ENCODE assay signal across 2 cellular contexts in the genomic region with DNA sequence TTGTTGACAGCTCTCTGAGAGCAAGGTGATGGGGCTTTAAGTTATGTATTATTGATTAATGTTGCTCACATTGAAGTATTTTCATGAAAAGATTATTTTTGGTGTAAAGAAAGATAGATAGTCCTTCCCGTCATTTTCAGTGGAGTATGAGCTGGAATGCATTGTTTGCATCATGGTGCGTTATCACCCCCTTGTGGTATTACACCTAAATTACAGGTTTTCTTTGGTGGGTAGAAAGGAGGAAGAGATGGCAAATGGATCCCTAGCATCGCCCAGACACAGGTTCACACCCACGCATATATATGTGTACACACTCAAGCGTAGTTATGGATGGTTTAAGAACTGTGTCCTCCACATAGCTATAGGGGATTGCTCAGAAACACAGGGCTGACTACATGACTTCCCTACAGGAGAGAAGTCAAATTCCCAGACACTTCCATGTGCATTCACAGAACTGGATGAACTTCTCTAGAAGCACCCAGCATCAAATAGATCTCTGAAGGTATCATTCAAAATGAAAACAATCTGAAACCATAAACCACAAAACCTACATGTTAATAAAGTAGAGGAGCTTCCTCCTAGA.
TF ChIP-seq lines count a peak whose summit lies in the region.

No MANE protein-coding gene starts in this region.

TF ChIP-seq in GM12878, 131 proteins besides CTCF, POLR2A, EP300 and RAD21:
- TF ChIP-seq NR2C2 (IDR thresholded peaks at IDR 0.05; ENCODE audit: borderline replicate concordance, control insufficient read depth, insufficient read length, low read depth) = no peak
- no peak for TF ChIP-seq NFIC (IDR thresholded peaks at IDR 0.05; ENCODE audit: low read depth, low read length)
TF ChIP-seq in GM12878: peak in this region for 0.

TF ChIP-seq in HepG2, 621 proteins besides CTCF, POLR2A, EP300 and RAD21 (continues in another document):
- TF ChIP-seq XBP1 (CRISPR knock-in tag; IDR thresholded peaks at IDR 0.05) (no peak), SRSF4 (IDR thresholded peaks at IDR 0.05; ENCODE audit: low read depth, low read length, poor library complexity, severe bottlenecking) (no peak), ZNF781 (CRISPR knock-in tag; IDR thresholded peaks at IDR 0.05; ENCODE audit: borderline replicate concordance, not compliant biosample characterization) (no peak), KLF11 (CRISPR knock-in tag; IDR thresholded peaks at IDR 0.05) (no peak), ZNF850 (CRISPR knock-in tag; conservative IDR thresholded peaks at IDR 0.05) (no peak), CHD4 (IDR thresholded peaks at IDR 0.05; ENCODE audit: borderline replicate concordance, low read length) (0 out of 2 replicates have a peak, but pooled peaks have one; percentile 34), ZNF484 (CRISPR knock-in tag; IDR thresholded peaks at IDR 0.05; ENCODE audit: borderline replicate concordance, low read depth) (no peak), ZNF878 (CRISPR knock-in tag; IDR thresholded peaks at IDR 0.05) (no peak), SP5 (CRISPR knock-in tag; IDR thresholded peaks at IDR 0.05; ENCODE audit: borderline replicate concordance, low read depth) (0 out of 2 replicates have a peak, but pooled peaks have one; percentile 4), KMT2A (CRISPR knock-in tag; IDR thresholded peaks at IDR 0.05) (no peak), MLLT10 (CRISPR knock-in tag; IDR thresholded peaks at IDR 0.05) (no peak), ZFYVE20 (CRISPR knock-in tag; IDR thresholded peaks at IDR 0.05; ENCODE audit: borderline replicate concordance, low read depth) (no peak), CEBPG (CRISPR knock-in tag; IDR thresholded peaks at IDR 0.05) (peak; percentile 9; the same call in 1 of the 2 replicates), ZNF678 (CRISPR knock-in tag; IDR thresholded peaks at IDR 0.05) (no peak), CHCHD3 (CRISPR knock-in tag; IDR thresholded peaks at IDR 0.05) (no peak), NFYB (CRISPR knock-in tag; IDR thresholded peaks at IDR 0.05) (no peak), MXI1 (IDR thresholded peaks at IDR 0.05; ENCODE audit: borderline replicate concordance, low read depth, low read length) (no peak), ZNF7 (CRISPR knock-in tag; IDR thresholded peaks at IDR 0.05) (peak; percentile 82), ZNF775 (CRISPR knock-in tag; IDR thresholded peaks at IDR 0.05; ENCODE audit: borderline replicate concordance) (no peak), ZSCAN9 (CRISPR knock-in tag; IDR thresholded peaks at IDR 0.05; ENCODE audit: borderline replicate concordance) (no peak), POGZ (CRISPR knock-in tag; IDR thresholded peaks at IDR 0.05) (no peak), TEAD2 (CRISPR knock-in tag; IDR thresholded peaks at IDR 0.05) (no peak), ZNF724P (CRISPR knock-in tag; IDR thresholded peaks at IDR 0.05; ENCODE audit: borderline replicate concordance) (no peak), ZSCAN21 (CRISPR knock-in tag; IDR thresholded peaks at IDR 0.05; ENCODE audit: borderline replicate concordance) (no peak), ZNF430 (CRISPR knock-in tag; IDR thresholded peaks at IDR 0.05) (no peak), TBP (CRISPR knock-in tag; IDR thresholded peaks at IDR 0.05) (no peak), ZNF329 (CRISPR knock-in tag; IDR thresholded peaks at IDR 0.05; ENCODE audit: low read depth) (no peak), TEAD3 (CRISPR knock-in tag; optimal IDR thresholded peaks at IDR 0.05; ENCODE audit: borderline replicate concordance) (peak; percentile 85), RBM22 (optimal IDR thresholded peaks at IDR 0.05; ENCODE audit: low read length) (no peak), GATAD2A (CRISPR knock-in tag; IDR thresholded peaks at IDR 0.05) (no peak), ARHGAP35 (CRISPR knock-in tag; IDR thresholded peaks at IDR 0.05; ENCODE audit: borderline replicate concordance) (no peak), ZNF644 (CRISPR knock-in tag; IDR thresholded peaks at IDR 0.05; ENCODE audit: low read depth) (no peak), ZC3H4 (CRISPR knock-in tag; IDR thresholded peaks at IDR 0.05; ENCODE audit: borderline replicate concordance) (no peak), ASH2L (IDR thresholded peaks at IDR 0.05; ENCODE audit: insufficient read length, low read depth, low read length) (no peak)
- TF ChIP-seq, protein P1, sequence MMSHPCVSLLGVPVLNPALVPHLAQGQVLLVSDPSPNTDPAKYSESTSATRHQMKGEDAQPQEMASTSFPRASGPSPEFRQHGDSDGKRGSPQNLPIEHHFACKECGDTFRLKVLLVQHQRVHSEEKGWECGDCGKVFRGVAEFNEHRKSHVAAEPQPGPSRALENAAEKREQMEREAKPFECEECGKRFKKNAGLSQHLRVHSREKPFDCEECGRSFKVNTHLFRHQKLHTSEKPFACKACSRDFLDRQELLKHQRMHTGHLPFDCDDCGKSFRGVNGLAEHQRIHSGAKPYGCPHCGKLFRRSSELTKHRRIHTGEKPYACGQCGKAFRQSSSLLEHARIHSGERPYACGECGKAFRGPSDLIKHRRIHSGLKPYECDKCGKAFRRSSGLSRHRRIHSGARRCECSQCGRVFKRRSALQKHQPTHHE (CRISPR knock-in tag; IDR thresholded peaks at IDR 0.05; ENCODE audit: borderline replicate concordance) = no peak
- TF ChIP-seq, protein P2, sequence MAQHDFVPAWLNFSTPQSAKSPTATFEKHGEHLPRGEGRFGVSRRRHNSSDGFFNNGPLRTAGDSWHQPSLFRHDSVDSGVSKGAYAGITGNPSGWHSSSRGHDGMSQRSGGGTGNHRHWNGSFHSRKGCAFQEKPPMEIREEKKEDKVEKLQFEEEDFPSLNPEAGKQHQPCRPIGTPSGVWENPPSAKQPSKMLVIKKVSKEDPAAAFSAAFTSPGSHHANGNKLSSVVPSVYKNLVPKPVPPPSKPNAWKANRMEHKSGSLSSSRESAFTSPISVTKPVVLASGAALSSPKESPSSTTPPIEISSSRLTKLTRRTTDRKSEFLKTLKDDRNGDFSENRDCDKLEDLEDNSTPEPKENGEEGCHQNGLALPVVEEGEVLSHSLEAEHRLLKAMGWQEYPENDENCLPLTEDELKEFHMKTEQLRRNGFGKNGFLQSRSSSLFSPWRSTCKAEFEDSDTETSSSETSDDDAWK (CRISPR knock-in tag; IDR thresholded peaks at IDR 0.05) = no peak
- TF ChIP-seq, protein P3, sequence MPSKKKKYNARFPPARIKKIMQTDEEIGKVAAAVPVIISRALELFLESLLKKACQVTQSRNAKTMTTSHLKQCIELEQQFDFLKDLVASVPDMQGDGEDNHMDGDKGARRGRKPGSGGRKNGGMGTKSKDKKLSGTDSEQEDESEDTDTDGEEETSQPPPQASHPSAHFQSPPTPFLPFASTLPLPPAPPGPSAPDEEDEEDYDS (CRISPR knock-in tag; IDR thresholded peaks at IDR 0.05) = no peak
- TF ChIP-seq, protein P4, sequence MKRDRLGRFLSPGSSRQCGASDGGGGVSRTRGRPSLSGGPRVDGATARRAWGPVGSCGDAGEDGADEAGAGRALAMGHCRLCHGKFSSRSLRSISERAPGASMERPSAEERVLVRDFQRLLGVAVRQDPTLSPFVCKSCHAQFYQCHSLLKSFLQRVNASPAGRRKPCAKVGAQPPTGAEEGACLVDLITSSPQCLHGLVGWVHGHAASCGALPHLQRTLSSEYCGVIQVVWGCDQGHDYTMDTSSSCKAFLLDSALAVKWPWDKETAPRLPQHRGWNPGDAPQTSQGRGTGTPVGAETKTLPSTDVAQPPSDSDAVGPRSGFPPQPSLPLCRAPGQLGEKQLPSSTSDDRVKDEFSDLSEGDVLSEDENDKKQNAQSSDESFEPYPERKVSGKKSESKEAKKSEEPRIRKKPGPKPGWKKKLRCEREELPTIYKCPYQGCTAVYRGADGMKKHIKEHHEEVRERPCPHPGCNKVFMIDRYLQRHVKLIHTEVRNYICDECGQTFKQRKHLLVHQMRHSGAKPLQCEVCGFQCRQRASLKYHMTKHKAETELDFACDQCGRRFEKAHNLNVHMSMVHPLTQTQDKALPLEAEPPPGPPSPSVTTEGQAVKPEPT (CRISPR knock-in tag; IDR thresholded peaks at IDR 0.05; ENCODE audit: low read depth) = no peak
- TF ChIP-seq, protein P5, sequence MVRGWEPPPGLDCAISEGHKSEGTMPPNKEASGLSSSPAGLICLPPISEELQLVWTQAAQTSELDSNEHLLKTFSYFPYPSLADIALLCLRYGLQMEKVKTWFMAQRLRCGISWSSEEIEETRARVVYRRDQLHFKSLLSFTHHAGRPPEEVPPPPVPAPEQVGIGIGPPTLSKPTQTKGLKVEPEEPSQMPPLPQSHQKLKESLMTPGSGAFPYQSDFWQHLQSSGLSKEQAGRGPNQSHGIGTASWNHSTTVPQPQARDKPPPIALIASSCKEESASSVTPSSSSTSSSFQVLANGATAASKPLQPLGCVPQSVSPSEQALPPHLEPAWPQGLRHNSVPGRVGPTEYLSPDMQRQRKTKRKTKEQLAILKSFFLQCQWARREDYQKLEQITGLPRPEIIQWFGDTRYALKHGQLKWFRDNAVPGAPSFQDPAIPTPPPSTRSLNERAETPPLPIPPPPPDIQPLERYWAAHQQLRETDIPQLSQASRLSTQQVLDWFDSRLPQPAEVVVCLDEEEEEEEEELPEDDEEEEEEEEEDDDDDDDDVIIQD (CRISPR knock-in tag; IDR thresholded peaks at IDR 0.05; ENCODE audit: low read depth) = no peak
- TF ChIP-seq, protein P6, sequence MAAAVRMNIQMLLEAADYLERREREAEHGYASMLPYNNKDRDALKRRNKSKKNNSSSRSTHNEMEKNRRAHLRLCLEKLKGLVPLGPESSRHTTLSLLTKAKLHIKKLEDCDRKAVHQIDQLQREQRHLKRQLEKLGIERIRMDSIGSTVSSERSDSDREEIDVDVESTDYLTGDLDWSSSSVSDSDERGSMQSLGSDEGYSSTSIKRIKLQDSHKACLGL (CRISPR knock-in tag; IDR thresholded peaks at IDR 0.05) = no peak
- TF ChIP-seq, protein P7, sequence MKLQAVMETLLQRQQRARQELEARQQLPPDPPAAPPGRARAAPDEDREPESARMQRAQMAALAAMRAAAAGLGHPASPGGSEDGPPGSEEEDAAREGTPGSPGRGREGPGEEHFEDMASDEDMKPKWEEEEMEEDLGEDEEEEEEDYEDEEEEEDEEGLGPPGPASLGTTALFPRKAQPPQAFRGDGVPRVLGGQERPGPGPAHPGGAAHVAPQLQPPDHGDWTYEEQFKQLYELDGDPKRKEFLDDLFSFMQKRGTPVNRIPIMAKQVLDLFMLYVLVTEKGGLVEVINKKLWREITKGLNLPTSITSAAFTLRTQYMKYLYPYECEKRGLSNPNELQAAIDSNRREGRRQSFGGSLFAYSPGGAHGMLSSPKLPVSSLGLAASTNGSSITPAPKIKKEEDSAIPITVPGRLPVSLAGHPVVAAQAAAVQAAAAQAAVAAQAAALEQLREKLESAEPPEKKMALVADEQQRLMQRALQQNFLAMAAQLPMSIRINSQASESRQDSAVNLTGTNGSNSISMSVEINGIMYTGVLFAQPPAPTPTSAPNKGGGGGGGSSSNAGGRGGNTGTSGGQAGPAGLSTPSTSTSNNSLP (IDR thresholded peaks at IDR 0.05; ENCODE audit: low read depth, low read length) = no peak
- TF ChIP-seq, protein P8, sequence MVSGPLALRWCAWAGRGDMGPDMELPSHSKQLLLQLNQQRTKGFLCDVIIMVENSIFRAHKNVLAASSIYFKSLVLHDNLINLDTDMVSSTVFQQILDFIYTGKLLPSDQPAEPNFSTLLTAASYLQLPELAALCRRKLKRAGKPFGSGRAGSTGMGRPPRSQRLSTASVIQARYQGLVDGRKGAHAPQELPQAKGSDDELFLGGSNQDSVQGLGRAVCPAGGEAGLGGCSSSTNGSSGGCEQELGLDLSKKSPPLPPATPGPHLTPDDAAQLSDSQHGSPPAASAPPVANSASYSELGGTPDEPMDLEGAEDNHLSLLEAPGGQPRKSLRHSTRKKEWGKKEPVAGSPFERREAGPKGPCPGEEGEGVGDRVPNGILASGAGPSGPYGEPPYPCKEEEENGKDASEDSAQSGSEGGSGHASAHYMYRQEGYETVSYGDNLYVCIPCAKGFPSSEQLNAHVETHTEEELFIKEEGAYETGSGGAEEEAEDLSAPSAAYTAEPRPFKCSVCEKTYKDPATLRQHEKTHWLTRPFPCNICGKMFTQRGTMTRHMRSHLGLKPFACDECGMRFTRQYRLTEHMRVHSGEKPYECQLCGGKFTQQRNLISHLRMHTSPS (CRISPR knock-in tag; IDR thresholded peaks at IDR 0.05; ENCODE audit: low read depth) = no peak
- TF ChIP-seq, protein P9, sequence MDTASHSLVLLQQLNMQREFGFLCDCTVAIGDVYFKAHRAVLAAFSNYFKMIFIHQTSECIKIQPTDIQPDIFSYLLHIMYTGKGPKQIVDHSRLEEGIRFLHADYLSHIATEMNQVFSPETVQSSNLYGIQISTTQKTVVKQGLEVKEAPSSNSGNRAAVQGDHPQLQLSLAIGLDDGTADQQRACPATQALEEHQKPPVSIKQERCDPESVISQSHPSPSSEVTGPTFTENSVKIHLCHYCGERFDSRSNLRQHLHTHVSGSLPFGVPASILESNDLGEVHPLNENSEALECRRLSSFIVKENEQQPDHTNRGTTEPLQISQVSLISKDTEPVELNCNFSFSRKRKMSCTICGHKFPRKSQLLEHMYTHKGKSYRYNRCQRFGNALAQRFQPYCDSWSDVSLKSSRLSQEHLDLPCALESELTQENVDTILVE (CRISPR knock-in tag; IDR thresholded peaks at IDR 0.05) = no peak
- TF ChIP-seq, protein P10, sequence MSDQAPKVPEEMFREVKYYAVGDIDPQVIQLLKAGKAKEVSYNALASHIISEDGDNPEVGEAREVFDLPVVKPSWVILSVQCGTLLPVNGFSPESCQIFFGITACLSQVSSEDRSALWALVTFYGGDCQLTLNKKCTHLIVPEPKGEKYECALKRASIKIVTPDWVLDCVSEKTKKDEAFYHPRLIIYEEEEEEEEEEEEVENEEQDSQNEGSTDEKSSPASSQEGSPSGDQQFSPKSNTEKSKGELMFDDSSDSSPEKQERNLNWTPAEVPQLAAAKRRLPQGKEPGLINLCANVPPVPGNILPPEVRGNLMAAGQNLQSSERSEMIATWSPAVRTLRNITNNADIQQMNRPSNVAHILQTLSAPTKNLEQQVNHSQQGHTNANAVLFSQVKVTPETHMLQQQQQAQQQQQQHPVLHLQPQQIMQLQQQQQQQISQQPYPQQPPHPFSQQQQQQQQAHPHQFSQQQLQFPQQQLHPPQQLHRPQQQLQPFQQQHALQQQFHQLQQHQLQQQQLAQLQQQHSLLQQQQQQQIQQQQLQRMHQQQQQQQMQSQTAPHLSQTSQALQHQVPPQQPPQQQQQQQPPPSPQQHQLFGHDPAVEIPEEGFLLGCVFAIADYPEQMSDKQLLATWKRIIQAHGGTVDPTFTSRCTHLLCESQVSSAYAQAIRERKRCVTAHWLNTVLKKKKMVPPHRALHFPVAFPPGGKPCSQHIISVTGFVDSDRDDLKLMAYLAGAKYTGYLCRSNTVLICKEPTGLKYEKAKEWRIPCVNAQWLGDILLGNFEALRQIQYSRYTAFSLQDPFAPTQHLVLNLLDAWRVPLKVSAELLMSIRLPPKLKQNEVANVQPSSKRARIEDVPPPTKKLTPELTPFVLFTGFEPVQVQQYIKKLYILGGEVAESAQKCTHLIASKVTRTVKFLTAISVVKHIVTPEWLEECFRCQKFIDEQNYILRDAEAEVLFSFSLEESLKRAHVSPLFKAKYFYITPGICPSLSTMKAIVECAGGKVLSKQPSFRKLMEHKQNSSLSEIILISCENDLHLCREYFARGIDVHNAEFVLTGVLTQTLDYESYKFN (CRISPR knock-in tag; conservative IDR thresholded peaks at IDR 0.05) = 0 out of 2 replicates have a peak, but pooled peaks have one; percentile 1
- TF ChIP-seq, protein P11, sequence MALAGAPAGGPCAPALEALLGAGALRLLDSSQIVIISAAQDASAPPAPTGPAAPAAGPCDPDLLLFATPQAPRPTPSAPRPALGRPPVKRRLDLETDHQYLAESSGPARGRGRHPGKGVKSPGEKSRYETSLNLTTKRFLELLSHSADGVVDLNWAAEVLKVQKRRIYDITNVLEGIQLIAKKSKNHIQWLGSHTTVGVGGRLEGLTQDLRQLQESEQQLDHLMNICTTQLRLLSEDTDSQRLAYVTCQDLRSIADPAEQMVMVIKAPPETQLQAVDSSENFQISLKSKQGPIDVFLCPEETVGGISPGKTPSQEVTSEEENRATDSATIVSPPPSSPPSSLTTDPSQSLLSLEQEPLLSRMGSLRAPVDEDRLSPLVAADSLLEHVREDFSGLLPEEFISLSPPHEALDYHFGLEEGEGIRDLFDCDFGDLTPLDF (CRISPR knock-in tag; IDR thresholded peaks at IDR 0.05) = no peak
